Comparison of ENCODE assay signal across 29 cellular contexts in genomic region chr12:66683822-66684221, GRCh38. TPM values are rescaled to one million over a fixed set of nuclear protein-coding genes. Genes with fewer than 3 reads are reported as not detected.
"Had no signal": no experiment of that assay in that cellular context is flagged by ENCODE, and none has a peak within 500 bp of the region (broad histone marks: within the 10 kb centered on the region; RNA-seq: fewer than 3 reads in every experiment).

No MANE protein-coding gene starts in this region.

- ATAC-seq: activated CD8-positive, alpha-beta T cell treated with anti-CD3 and anti-CD28 coated beads for 36 hours; activated naive CD8-positive, alpha-beta T cell treated with anti-CD3 and anti-CD28 coated beads, Interleukin-2, amount 50 U/mL, for 24 hours had no signal

- FAIRE-seq: bronchial epithelial cell, colon, TTC549 had no signal

- H3K27ac ChIP-seq: ascending aorta, cardiac muscle cell, VCaP had no signal

- H3K36me3 ChIP-seq: ascending aorta, cardiac muscle cell had no signal

- H3K27me3 ChIP-seq: ascending aorta, cardiac muscle cell had no signal

- DNase-seq: activated B cell treated with CpG ODN at 0.5 μM for 24 hours; activated CD4-positive, alpha-beta memory T cell treated with anti-CD3 and anti-CD28 coated beads for 36 hours; activated CD4-positive, alpha-beta T cell treated with anti-CD3 and anti-CD28 coated beads for 4 hours; activated CD4-positive, alpha-beta T cell treated with anti-CD3 and anti-CD28 coated beads, Interleukin-2, amount 10 ng/mL, durations not matched to agents 24 days and 14 days; activated CD4-positive, alpha-beta T cell treated with anti-CD3 and anti-CD28 coated beads, Interleukin-2, amount 50 U/mL, for 1 hour; activated CD4-positive, alpha-beta T cell treated with anti-CD3 and anti-CD28 coated beads, Interleukin-2, amount 50 U/mL, for 4 hours; activated CD4-positive, CD25-positive, alpha-beta regulatory T cell treated with anti-CD3 and anti-CD28 coated beads, Interleukin-2, amount 50 U/mL, for 72 hours; activated CD8-positive, alpha-beta memory T cell treated with anti-CD3 and anti-CD28 coated beads, Interleukin-2, amount 50 U/mL, for 4 hours; activated CD8-positive, alpha-beta T cell treated with anti-CD3 and anti-CD28 coated beads for 36 hours; activated effector memory CD4-positive, alpha-beta T cell treated with Interleukin-2 at 50 U/mL for 16 hours; activated gamma-delta T cell; activated naive CD4-positive, alpha-beta T cell treated with anti-CD3 and anti-CD28 coated beads, Interleukin-2, amount 10 ng/mL, durations not matched to agents 7 days and 5 days; activated naive CD4-positive, alpha-beta T cell treated with Interleukin-2 at 50 U/mL for 16 hours; activated naive CD8-positive, alpha-beta T cell treated with anti-CD3 and anti-CD28 coated beads, Interleukin-2, amount 10 ng/mL, durations not matched to agents 7 days and 5 days; activated naive CD8-positive, alpha-beta T cell treated with anti-CD3 and anti-CD28 coated beads, Interleukin-2, amount 50 U/mL, for 24 hours; activated T-cell treated with anti-CD3 and anti-CD28 coated beads, Interleukin-2, amount 50 U/mL, for 24 hours; activated T-cell treated with anti-CD3 and anti-CD28 coated beads, Interleukin-2, amount 50 U/mL, for 48 hours; amygdala; anterior cingulate cortex; central memory CD4-positive, alpha-beta T cell; T-helper 2 cell; T-helper 9 cell had no signal

- H3K4me3 ChIP-seq: ascending aorta, cardiac muscle cell had no signal

- H3K9me3 ChIP-seq: ascending aorta had no signal

RNA-seq across cellular contexts. Expression of gene GRIP1, which starts 4.9 kb away (rescaled TPM):
- total RNA-seq: activated T-helper 2 cell treated with anti-CD3 and anti-CD28 coated beads, Interferon-gamma antibody, Interleukin-2, Interleukin-4, amounts not matched to agents 10 μg/mL and 5 μg/mL and 100 μg/mL, durations not matched to agents 14 hours and 24 hours and 36 hours; ascending aorta had no signal
